Comparison of ENCODE assay signal across 13 cellular contexts in the genomic region with DNA sequence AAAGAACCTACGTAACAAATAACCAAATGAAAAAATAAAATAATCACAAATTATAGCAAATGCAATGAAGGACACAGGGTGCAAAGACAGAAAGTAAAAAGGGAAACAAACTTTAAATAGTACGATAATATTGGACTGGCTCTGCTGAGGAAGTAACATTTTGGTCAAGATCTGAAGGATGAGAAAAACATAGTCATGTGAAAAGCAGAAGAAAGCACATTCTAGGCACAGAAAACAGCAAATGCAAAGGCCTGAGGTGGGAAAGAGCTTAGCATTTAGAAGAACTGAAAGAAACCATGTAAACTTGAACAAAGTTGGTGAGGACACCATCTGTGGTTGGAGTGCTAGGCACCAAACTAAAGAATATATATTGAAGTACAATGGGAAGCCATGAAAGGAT.
"Had no signal": no experiment of that assay in that cellular context is flagged by ENCODE, and none has a peak within 500 bp of the region (broad histone marks: within the 10 kb centered on the region; RNA-seq: fewer than 3 reads in every experiment).

No MANE protein-coding gene starts in this region.

- H3K27me3 Mint-ChIP-seq: progenitor cell of endocrine pancreas had no signal

- H3K4me2 ChIP-seq: hepatocyte had no signal

- H3K27ac Mint-ChIP-seq: mesothelial cell of epicardium; progenitor cell of endocrine pancreas; T-helper 1 cell treated with Interleukin-12 subunit alpha and Interleukin-12 subunit beta and Interleukin-4 antibody, amounts not matched to agents 30 μg/mL and 1 μg/mL, for 36 hours had no signal

- ATAC-seq: sciatic nerve had no signal

- H3K4me1 ChIP-seq: colonic mucosa had no signal

- DNase-seq: activated CD4-positive, alpha-beta T cell treated with anti-CD3 and anti-CD28 coated beads, Interleukin-2, amount 50 U/mL, for 1 hour; activated naive CD4-positive, alpha-beta T cell treated with anti-CD3 and anti-CD28 coated beads, Interleukin-2, amount 50 U/mL, for 16 hours; caudate nucleus; colonic mucosa; effector CD8-positive, alpha-beta T cell; stimulated activated CD4-positive, alpha-beta T cell treated with anti-CD3 and anti-CD28 coated beads, Interleukin-2, amount 100 ng/mL, for 24 hours; stimulated activated naive CD4-positive, alpha-beta T cell treated with Interleukin-2 at 50 U/mL for 16 hours; trophoblast cell had no signal

- H3K9me3 ChIP-seq: colonic mucosa had no signal

- H3K4me3 ChIP-seq: colonic mucosa, hepatocyte had no signal

- H3K36me3 Mint-ChIP-seq: mesothelial cell of epicardium had no signal

- H2AFZ ChIP-seq: hepatocyte had no signal

- H3K4me3 Mint-ChIP-seq: mesothelial cell of epicardium; T-helper 1 cell treated with Interleukin-12 subunit alpha and Interleukin-12 subunit beta and Interleukin-4 antibody, amounts not matched to agents 30 μg/mL and 1 μg/mL, for 36 hours had no signal

- H3K27me3 ChIP-seq: colonic mucosa, hepatocyte had no signal

- H3K36me3 ChIP-seq: colonic mucosa had no signal

- H3K9me3 Mint-ChIP-seq: mesothelial cell of epicardium; T-helper 1 cell treated with Interleukin-12 subunit alpha and Interleukin-12 subunit beta and Interleukin-4 antibody, amounts not matched to agents 30 μg/mL and 1 μg/mL, for 36 hours had no signal

- H3K27ac ChIP-seq: colonic mucosa, hepatocyte had no signal
